Comparison of ENCODE assay signal across 9 cellular contexts in genomic region chr6:27295301-27296079, GRCh38. TPM values are rescaled to one million over a fixed set of nuclear protein-coding genes. Genes with fewer than 3 reads are reported as not detected.
DNase-seq lines count a peak whose midpoint lies in the region; ATAC-seq and TF ChIP-seq lines count a peak whose summit lies in the region.
"Had no signal": no experiment of that assay in that cellular context is flagged by ENCODE, and none has a peak within 500 bp of the region (broad histone marks: within the 10 kb centered on the region; RNA-seq: fewer than 3 reads in every experiment).

No MANE protein-coding gene starts in this region.

- CTCF ChIA-PET in activated CD8-positive, alpha-beta memory T cell treated with anti-CD3 and anti-CD28 coated beads, Interleukin-2, amount 10 ng/mL, durations not matched to agents 7 days and 5 days (lab: Charles Lee): interaction anchor here (0.9 to 1.3 kb wide), 2 partner anchors 15 to 16 kb away, joined by 3 to 4 read pairs; no protein-coding TSS in a partner anchor

- peaks cover 13% of the 10 kb centered on the region for H3K36me3 Mint-ChIP-seq in activated CD8-positive, alpha-beta memory T cell treated with anti-CD3 and anti-CD28 coated beads, Interleukin-2, amount 10 ng/mL, durations not matched to agents 7 days and 5 days

- intact Hi-C loops in posterior cingulate gyrus (cut with DNase I): no loop called here

- no peaks in the 10 kb centered on the region for H3K79me2 ChIP-seq in smooth muscle cell (ENCODE audit: low read depth)

- peaks cover 18% of the 10 kb centered on the region for H3K4me1 ChIP-seq in smooth muscle cell (ENCODE audit: low read depth)

- peaks cover 77% of the 10 kb centered on the region for H3K27me3 Mint-ChIP-seq in activated CD8-positive, alpha-beta memory T cell treated with anti-CD3 and anti-CD28 coated beads, Interleukin-2, amount 10 ng/mL, durations not matched to agents 7 days and 5 days

- H4K20me1 ChIP-seq in smooth muscle cell (ENCODE audit: low read depth): no peaks in the 10 kb centered on the region

- H3K9me3 Mint-ChIP-seq in activated CD8-positive, alpha-beta memory T cell treated with anti-CD3 and anti-CD28 coated beads, Interleukin-2, amount 10 ng/mL, durations not matched to agents 7 days and 5 days (ENCODE audit: low read depth): peaks cover 5% of the 10 kb centered on the region

- H3K4me1 Mint-ChIP-seq in activated CD8-positive, alpha-beta memory T cell treated with anti-CD3 and anti-CD28 coated beads, Interleukin-2, amount 10 ng/mL, durations not matched to agents 7 days and 5 days: peaks cover 6% of the 10 kb centered on the region

- 4% methylated on average over 20 of the region's 20 CpGs for WGBS in smooth muscle cell (ENCODE audit: low lambda C conversion rate)

- peak overlapping the region; percentile 74 for H2AFZ ChIP-seq in smooth muscle cell (ENCODE audit: low read depth)

- no peaks in the 10 kb centered on the region for H3K9me3 ChIP-seq in smooth muscle cell (replicated peaks; ENCODE audit: low read depth)

- H3K27me3 ChIP-seq in smooth muscle cell (ENCODE audit: low read depth): no peaks in the 10 kb centered on the region

- TF ChIP-seq CTCF in epithelial cell of proximal tubule (conservative IDR thresholded peaks at IDR 0.05; ENCODE audit: low read depth, low read length) (no peak), smooth muscle cell (IDR thresholded peaks at IDR 0.05; ENCODE audit: borderline replicate concordance, insufficient read depth, poor library complexity, severe bottlenecking) (no peak)

- no peak for ATAC-seq in activated CD8-positive, alpha-beta memory T cell treated with anti-CD3 and anti-CD28 coated beads, Interleukin-2, amount 10 ng/mL, durations not matched to agents 7 days and 5 days
- no peak for ATAC-seq in HG02981 (IDR thresholded peaks at IDR 0.05; ENCODE audit: unreplicated experiment)

- peak overlapping the region; percentile 54 for H3K4me3 ChIP-seq in epithelial cell of proximal tubule (ENCODE audit: low read depth, low read length)
- H3K4me3 ChIP-seq in smooth muscle cell: peak overlapping the region; percentile 72

- H3K4me3 Mint-ChIP-seq in activated CD8-positive, alpha-beta memory T cell treated with anti-CD3 and anti-CD28 coated beads, Interleukin-2, amount 10 ng/mL, durations not matched to agents 7 days and 5 days: no peak overlapping the region

- H3K9ac ChIP-seq in smooth muscle cell (ENCODE audit: low read depth): no peak overlapping the region

- peak overlapping the region; percentile 87 for H3K4me2 ChIP-seq in smooth muscle cell

- H3K27ac ChIP-seq in smooth muscle cell (ENCODE audit: low read depth): no peak overlapping the region

- no peak for DNase-seq in activated CD8-positive, alpha-beta memory T cell treated with anti-CD3 and anti-CD28 coated beads, Interleukin-2, amount 10 ng/mL, durations not matched to agents 7 days and 5 days
- no peak for DNase-seq in activated CD8-positive, alpha-beta memory T cell treated with anti-CD3 and anti-CD28 coated beads, Interleukin-2, amount 50 U/mL, for 4 hours
- DNase-seq in NCI-H774 (lab: John Stamatoyannopoulos, UW) (peak; percentile 73), epithelial cell of proximal tubule (ENCODE audit: low read depth) (peak; percentile 52), smooth muscle cell (lab: John Stamatoyannopoulos, UW; ENCODE audit: unreplicated experiment) (no peak), NOMO-1 treated with DMSO at 0.1 percent for 48 hours (lab: John Stamatoyannopoulos, UW; ENCODE audit: unreplicated experiment) (no peak), posterior cingulate gyrus (no peak)
- DNase-seq: NCI-H510A treated with DMSO at 0.1 percent for 48 hours had no signal

- peaks cover 13% of the 10 kb centered on the region for H3F3A ChIP-seq in smooth muscle cell (ENCODE audit: low read depth)

- H3K36me3 ChIP-seq in smooth muscle cell (ENCODE audit: low read depth): no peaks in the 10 kb centered on the region

- H3K27ac Mint-ChIP-seq in activated CD8-positive, alpha-beta memory T cell treated with anti-CD3 and anti-CD28 coated beads, Interleukin-2, amount 10 ng/mL, durations not matched to agents 7 days and 5 days: peak overlapping the region; percentile 3

RNA-seq across cellular contexts. Expression of gene POM121L2, which starts 16.6 kb away (rescaled TPM):
- total RNA-seq in activated CD8-positive, alpha-beta memory T cell treated with anti-CD3 and anti-CD28 coated beads, Interleukin-2, amount 10 ng/mL, durations not matched to agents 7 days and 5 days: not detected
- total RNA-seq in epithelial cell of proximal tubule (not detected in 2 replicates), smooth muscle cell (not detected in 2 replicates)
- polyA plus RNA-seq in smooth muscle cell: not detected in 2 replicates

RNA-seq across cellular contexts. Expression of gene PRSS16, which starts 48.0 kb away (rescaled TPM):
- total RNA-seq in activated CD8-positive, alpha-beta memory T cell treated with anti-CD3 and anti-CD28 coated beads, Interleukin-2, amount 10 ng/mL, durations not matched to agents 7 days and 5 days: under 1 TPM; 0.33 to 0.82 TPM
- total RNA-seq in epithelial cell of proximal tubule (1.0 and 2.8 TPM in 2 replicates), smooth muscle cell (3.3 and 7.6 TPM in 2 replicates)
- 2.8 and 5.7 TPM in 2 replicates for polyA plus RNA-seq in smooth muscle cell

Comparison
In these comparisons a context has a peak if more than half of its experiments do, and no peak if none do; other contexts are left out.
1. DNase-seq: peak in NCI-H774 (single experiment) and epithelial cell of proximal tubule (single experiment); none in activated CD8-positive, alpha-beta memory T cell treated with anti-CD3 and anti-CD28 coated beads, Interleukin-2, amount 10 ng/mL, durations not matched to agents 7 days and 5 days (single experiment), activated CD8-positive, alpha-beta memory T cell treated with anti-CD3 and anti-CD28 coated beads, Interleukin-2, amount 50 U/mL, for 4 hours (single experiment), smooth muscle cell (single experiment), NOMO-1 treated with DMSO at 0.1 percent for 48 hours (single experiment) and posterior cingulate gyrus (0 of 10).